ENCODE assay signal across 31 cellular contexts in the genomic region with DNA sequence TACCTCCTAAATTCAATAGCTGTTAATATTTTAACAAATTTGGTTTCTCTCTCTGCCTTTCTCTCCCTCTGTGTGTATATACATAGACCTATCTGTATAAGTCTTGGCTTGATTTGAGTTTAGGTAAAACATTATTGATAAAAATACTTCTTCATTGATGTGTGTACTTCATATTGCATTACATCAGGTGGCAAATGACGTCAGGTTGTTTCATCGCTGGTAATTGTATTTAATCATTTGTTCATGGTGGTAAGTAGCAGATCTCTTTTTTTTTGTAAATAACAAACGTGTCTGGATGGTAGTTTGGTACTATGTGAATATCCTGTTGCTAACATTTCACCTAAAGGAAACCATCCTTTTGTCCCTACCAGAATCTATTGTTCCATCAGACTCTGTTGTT.
"Had no signal": no experiment of that assay in that cellular context is flagged by ENCODE, and none has a peak within 500 bp of the region (broad histone marks: within the 10 kb centered on the region; RNA-seq: fewer than 3 reads in every experiment).

No MANE protein-coding gene starts in this region.

- H3K9me3 ChIP-seq: ovary, psoas muscle, suprapubic skin, testis, tibial artery, transverse colon, upper lobe of right lung, uterus had no signal

- H3K9me3 Mint-ChIP-seq: stimulated activated naive CD8-positive, alpha-beta T cell treated with anti-CD3 and anti-CD28 coated beads, Interleukin-15, amount 100 ng/mL, for 72 hours had no signal

- H3K27me3 ChIP-seq: neural progenitor cell, ovary, spleen, suprapubic skin, testis, tibial artery, transverse colon, upper lobe of right lung, uterus had no signal

- H3K27me3 Mint-ChIP-seq: progenitor cell of endocrine pancreas; stimulated activated memory B cell treated with anti-CD40 and anti-IgM and Interleukin-4, amounts not matched to agents 10 μg/mL and 1 μg/mL and 100 μg/mL, for 72 hours; stimulated activated naive CD8-positive, alpha-beta T cell treated with anti-CD3 and anti-CD28 coated beads, Interleukin-15, amount 100 ng/mL, for 72 hours; type B pancreatic cell had no signal

- H2AFZ ChIP-seq: neural progenitor cell, parathyroid adenoma had no signal

- H3K4me3 Mint-ChIP-seq: natural killer cell; nephron; neural progenitor cell; stimulated activated memory B cell treated with anti-CD40 and anti-IgM and Interleukin-4, amounts not matched to agents 10 μg/mL and 1 μg/mL and 100 μg/mL, for 72 hours; stimulated activated naive CD8-positive, alpha-beta T cell treated with anti-CD3 and anti-CD28 coated beads, Interleukin-15, amount 100 ng/mL, for 72 hours; type B pancreatic cell had no signal

- H3K36me3 ChIP-seq: neural progenitor cell, ovary, spleen, suprapubic skin, tibial artery, transverse colon, upper lobe of right lung, uterus had no signal

- H3K4me3 ChIP-seq: neural progenitor cell, ovary, psoas muscle, skin epidermis, smooth muscle cell, spleen, suprapubic skin, testis, tibial artery, transverse colon, upper lobe of right lung, uterus had no signal

- H3K27ac Mint-ChIP-seq: natural killer cell; nephron; neural progenitor cell; progenitor cell of endocrine pancreas; stimulated activated memory B cell treated with anti-CD40 and anti-IgM and Interleukin-4, amounts not matched to agents 10 μg/mL and 1 μg/mL and 100 μg/mL, for 72 hours; stimulated activated naive CD8-positive, alpha-beta T cell treated with anti-CD3 and anti-CD28 coated beads, Interleukin-15, amount 100 ng/mL, for 72 hours; type B pancreatic cell had no signal

- DNase-seq: natural killer cell; occipital lobe; ovary; posterior cingulate gyrus; psoas muscle; right cardiac atrium; spleen; stimulated activated CD4-positive, alpha-beta T cell treated with anti-CD3 and anti-CD28 coated beads, Interleukin-12 subunit alpha, Interleukin-12 subunit beta, amount 100 ng/mL, for 4 hours; stimulated activated CD4-positive, alpha-beta T cell treated with anti-CD3 and anti-CD28 coated beads, Interleukin-1b, Interleukin-23, amount 100 ng/mL, for 48 hours; stimulated activated CD4-positive, alpha-beta T cell treated with anti-CD3 and anti-CD28 coated beads, Interleukin-4, amount 100 ng/mL, for 1 hour; stimulated activated CD4-positive, alpha-beta T cell treated with anti-CD3 and anti-CD28 coated beads, Interleukin-4, amount 100 ng/mL, for 4 hours; stimulated activated CD8-positive, alpha-beta memory T cell treated with anti-CD3 and anti-CD28 coated beads, Interleukin-4, amount 100 ng/mL, for 48 hours; stimulated activated naive CD4-positive, alpha-beta T cell; stimulated activated naive CD8-positive, alpha-beta T cell treated with anti-CD3 and anti-CD28 coated beads, Interleukin-15, amount 100 ng/mL, for 72 hours; stimulated activated naive CD8-positive, alpha-beta T cell treated with anti-CD3 and anti-CD28 coated beads, Interleukin-15, Interleukin-2, amounts not matched to agents 100 U/mL and 50 U/mL, for 24 hours; substantia nigra; testis; tibial artery; transverse colon; upper lobe of right lung; uterus had no signal

- H3K36me3 Mint-ChIP-seq: natural killer cell had no signal

- H3K9ac ChIP-seq: neural progenitor cell, parathyroid adenoma had no signal

- H3K4me1 ChIP-seq: neural progenitor cell, parathyroid adenoma, psoas muscle, suprapubic skin, testis, upper lobe of right lung, uterus had no signal

- H3K27ac ChIP-seq: neural progenitor cell, ovary, parathyroid adenoma, psoas muscle, skin epidermis, spleen, suprapubic skin, testis, tibial artery, transverse colon, upper lobe of right lung, uterus had no signal

- H3K4me2 ChIP-seq: neural progenitor cell, smooth muscle cell had no signal

- ATAC-seq: natural killer cell; psoas muscle; right cardiac atrium; sciatic nerve; stimulated activated memory B cell treated with anti-CD40 and anti-IgM and Interleukin-4, amounts not matched to agents 10 μg/mL and 1 μg/mL and 100 μg/mL, for 72 hours; stimulated activated naive CD8-positive, alpha-beta T cell treated with anti-CD3 and anti-CD28 coated beads, Interleukin-15, amount 100 ng/mL, for 72 hours; stimulated activated naive CD8-positive, alpha-beta T cell treated with anti-CD3 and anti-CD28 coated beads, Interleukin-15, Interleukin-2, amounts not matched to agents 100 U/mL and 50 U/mL, for 24 hours; upper lobe of right lung had no signal
